13 cellular contexts compared by ENCODE assay signal in genomic region chr16:16041196-16041892, GRCh38.
DNase-seq lines count a peak whose midpoint lies in the region; ATAC-seq, FAIRE-seq and TF ChIP-seq lines count a peak whose summit lies in the region.
"Had no signal": no experiment of that assay in that cellular context is flagged by ENCODE, and none has a peak within 500 bp of the region (broad histone marks: within the 10 kb centered on the region; RNA-seq: fewer than 3 reads in every experiment).

No MANE protein-coding gene starts in this region.

- peak overlapping the region; percentile 58 for H3K27ac ChIP-seq in RWPE1
- H3K27ac ChIP-seq in stomach = peak overlapping the region; percentile 49 to 75 (median 65)
- H3K27ac ChIP-seq: epithelial cell of prostate, suprapubic skin, WERI-Rb-1 had no signal

- WGBS in stomach, 5 donors = 48 to 78% (median 64%) methylated on average over 10 of the region's 10 CpGs

- CTCF ChIA-PET in RWPE1 (lab: Yijun Ruan, JAX) = interaction anchor here (0.7 kb wide), 2 partner anchors 40 to 220 kb away, joined by 4 to 8 read pairs; no protein-coding TSS in a partner anchor

- TF ChIP-seq POLR2A in stomach (IDR thresholded peaks at IDR 0.05) = no peak

- no peaks in the 10 kb centered on the region for H3K9me3 Mint-ChIP-seq in mesothelial cell of epicardium

- TF ChIP-seq CTCF in RWPE1 (conservative IDR thresholded peaks at IDR 0.05; ENCODE audit: low read depth) = no peak
- TF ChIP-seq CTCF in stomach (IDR thresholded peaks at IDR 0.05) = no peak
- TF ChIP-seq CTCF in mesothelial cell of epicardium (IDR thresholded peaks at IDR 0.05; ENCODE audit: unreplicated experiment) = no peak

- peaks cover 10% of the 10 kb centered on the region for H3K4me1 Mint-ChIP-seq in mesothelial cell of epicardium

- no peak overlapping the region for H3K4me3 ChIP-seq in stomach
- H3K4me3 ChIP-seq: suprapubic skin had no signal

- no peak for TF ChIP-seq EP300 in stomach (IDR thresholded peaks at IDR 0.05)

- POLR2A ChIA-PET in RWPE1 (lab: Yijun Ruan, JAX; ENCODE audit: low non-redundant PET) = interaction anchor here (0.6 kb wide), 1 partner anchor 16 kb away, joined by 6 read pairs; no protein-coding TSS in a partner anchor

- peaks cover 47% of the 10 kb centered on the region for H3K36me3 Mint-ChIP-seq in mesothelial cell of epicardium

- no peak for ATAC-seq in GM21737 (IDR thresholded peaks at IDR 0.05; ENCODE audit: unreplicated experiment)

- no peak overlapping the region for H3K4me3 Mint-ChIP-seq in mesothelial cell of epicardium

- peaks cover 46 to 91% (median 75%) of the 10 kb centered on the region in 4 donors for H3K36me3 ChIP-seq in stomach

- DNase-seq in activated effector memory CD4-positive, alpha-beta T cell treated with Interleukin-2 at 50 U/mL for 16 hours = peak; percentile 3
- DNase-seq in activated effector memory CD4-positive, alpha-beta T cell treated with anti-CD3 and anti-CD28 coated beads, Interleukin-2, amount 50 U/mL, for 16 hours = no peak
- DNase-seq in RWPE1 (ENCODE audit: low spot score) (no peak), iPS DF 19.7 (ENCODE audit: low read depth, low spot score) (peak; percentile 42), stomach (peak; percentile 56), frontal cortex (ENCODE audit: low spot score in 2 of 2) (no peak), mesothelial cell of epicardium (ENCODE audit: low spot score in 2 of 2, unreplicated experiment in 2 of 2) (no peak)
- DNase-seq: NCI-H510A treated with DMSO at 0.1 percent for 48 hours, WERI-Rb-1 had no signal

- FAIRE-seq in frontal cortex (lab: Jason Lieb, UNC) = no peak
- FAIRE-seq: D721Med had no signal

- H3K9me3 ChIP-seq in stomach = no peaks in the 10 kb centered on the region
- H3K9me3 ChIP-seq: suprapubic skin had no signal

- peaks cover 5 to 33% (median 13%) of the 10 kb centered on the region in 4 donors for H3K4me1 ChIP-seq in stomach
- H3K4me1 ChIP-seq: suprapubic skin had no signal

- no peaks in the 10 kb centered on the region for H3K27me3 Mint-ChIP-seq in mesothelial cell of epicardium (ENCODE audit: low read depth)

- H3K27me3 ChIP-seq in stomach = no peaks in the 10 kb centered on the region
- H3K27me3 ChIP-seq: suprapubic skin had no signal

- intact Hi-C loops in stomach (cut with DNase I; ENCODE audit: low total_unique reads) = no loop called here

- H3K27ac Mint-ChIP-seq in mesothelial cell of epicardium = no peak overlapping the region

Comparison
In these comparisons a context has a peak if more than half of its experiments do, and no peak if none do; other contexts are left out.
1. DNase-seq: peak in activated effector memory CD4-positive, alpha-beta T cell treated with Interleukin-2 at 50 U/mL for 16 hours (single experiment), iPS DF 19.7 (single experiment) and stomach (single experiment); none in activated effector memory CD4-positive, alpha-beta T cell treated with anti-CD3 and anti-CD28 coated beads, Interleukin-2, amount 50 U/mL, for 16 hours (single experiment), RWPE1 (single experiment), frontal cortex (0 of 2) and mesothelial cell of epicardium (0 of 2).